ENCODE assay signal across 23 cellular contexts in the genomic region with DNA sequence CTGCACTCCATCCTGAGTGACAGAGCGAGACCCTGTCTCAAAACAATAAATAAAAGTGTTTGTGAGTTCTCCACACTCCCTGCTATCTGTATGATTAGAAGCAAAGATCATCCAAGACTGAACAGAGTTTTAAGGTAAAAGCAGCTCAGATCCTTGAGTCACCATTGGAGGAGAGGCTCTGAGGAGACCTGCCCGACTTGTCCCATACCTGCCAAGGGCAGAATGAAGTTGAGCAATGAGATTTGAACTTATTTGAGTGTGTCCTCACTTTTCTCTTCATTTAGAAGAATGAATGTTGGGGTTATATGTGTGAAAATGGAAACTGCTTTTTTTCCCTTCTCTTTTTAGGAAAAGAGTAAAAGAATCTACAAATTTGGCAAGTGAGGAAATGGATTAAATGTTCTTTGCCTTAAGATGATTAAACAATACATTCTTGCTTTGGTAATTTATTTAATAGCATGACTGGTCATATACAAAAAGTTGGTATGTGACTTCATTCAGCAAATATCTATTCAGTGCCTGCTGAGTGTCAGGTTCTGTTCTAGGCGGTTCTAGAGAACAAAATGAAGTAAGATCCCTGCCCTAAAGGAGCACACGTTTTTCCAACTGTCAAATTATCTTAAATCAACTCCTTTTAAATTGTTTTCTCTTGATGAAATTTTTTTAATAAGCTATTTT.
DNase-seq lines count a peak whose midpoint lies in the region; ATAC-seq and TF ChIP-seq lines count a peak whose summit lies in the region.
"Had no signal": no experiment of that assay in that cellular context is flagged by ENCODE, and none has a peak within 500 bp of the region (broad histone marks: within the 10 kb centered on the region; RNA-seq: fewer than 3 reads in every experiment).

No MANE protein-coding gene starts in this region.

- peak overlapping the region; percentile 82 for H2AK5ac ChIP-seq in neuronal stem cell (ENCODE audit: low read depth, low read length)

- WGBS in neuronal stem cell (ENCODE audit: extremely low coverage in 2 of 2, insufficient read length in 2 of 2, insufficient replicate concordance in 1 of 2), 2 donors = no CpG with 5 or more reads among the region's 4 CpGs

- peaks cover 35% of the 10 kb centered on the region for H3K4me1 Mint-ChIP-seq in progenitor cell of endocrine pancreas (ENCODE audit: low read depth)
- H3K4me1 Mint-ChIP-seq: CD14-positive monocyte; CD8-positive, alpha-beta memory T cell had no signal

- ATAC-seq in RWPE2 (ENCODE audit: low read depth) = peak; percentile 40; the same call in 1 of the 3 replicates
- ATAC-seq in esophagus mucosa = peak; percentile 77
- ATAC-seq in GM21723 (IDR thresholded peaks at IDR 0.05; ENCODE audit: unreplicated experiment) = no peak
- ATAC-seq: A549, GM23338, HCT116 had no signal

- no peak overlapping the region for H3K4me3 Mint-ChIP-seq in progenitor cell of endocrine pancreas (ENCODE audit: low read depth)
- H3K4me3 Mint-ChIP-seq: CD14-positive monocyte; CD4-positive, alpha-beta T cell; CD8-positive, alpha-beta memory T cell; GM23338; H9 had no signal

- H2BK5ac ChIP-seq in neuronal stem cell (ENCODE audit: low read length) = no peak overlapping the region

- no peaks in the 10 kb centered on the region for H3K79me1 ChIP-seq in neuronal stem cell (ENCODE audit: low read depth, low read length)

- H3K27ac Mint-ChIP-seq in progenitor cell of endocrine pancreas = peak overlapping the region; percentile 74
- H3K27ac Mint-ChIP-seq: CD14-positive monocyte; CD4-positive, alpha-beta T cell; CD8-positive, alpha-beta memory T cell; GM23338 had no signal

- no peak overlapping the region for H3K9ac ChIP-seq in neuronal stem cell (ENCODE audit: low read depth, low read length, poor library complexity)
- H3K9ac ChIP-seq: BLaER1 treated with 17β-estradiol and CSF1 and Interleukin-3, amounts not matched to agents 10 nM and 100 nM had no signal

- no peak overlapping the region for H3K23ac ChIP-seq in neuronal stem cell (ENCODE audit: low read depth, low read length, poor library complexity)

- H3K27me3 ChIP-seq in RWPE2 (ENCODE audit: insufficient read depth, poor library complexity, severe bottlenecking) (no peaks in the 10 kb centered on the region), neuronal stem cell (ENCODE audit: control insufficient read depth in 3 of 3, insufficient read depth in 3 of 3, low read depth in 1 of 3, low read length in 3 of 3) (no peaks in the 10 kb centered on the region)
- H3K27me3 ChIP-seq: BE2C; BLaER1 treated with 17β-estradiol and CSF1 and Interleukin-3, amounts not matched to agents 10 nM and 100 nM had no signal

- H2AFZ ChIP-seq in neuronal stem cell (ENCODE audit: low read length) = no peak overlapping the region
- H2AFZ ChIP-seq: GM23338 had no signal

- H2BK15ac ChIP-seq in neuronal stem cell (ENCODE audit: low read length) = no peak overlapping the region

- H3K4me3 ChIP-seq in RWPE2 (ENCODE audit: severe bottlenecking) (no peak overlapping the region), neuronal stem cell (ENCODE audit: low read length in 2 of 2) (no peak overlapping the region)
- H3K4me3 ChIP-seq: A549; BLaER1 treated with 17β-estradiol and CSF1 and Interleukin-3, amounts not matched to agents 10 nM and 100 nM; GM23338 had no signal

- H4K8ac ChIP-seq in neuronal stem cell (ENCODE audit: low read depth, low read length) = no peak overlapping the region

- no peak overlapping the region for H4K91ac ChIP-seq in neuronal stem cell (ENCODE audit: low read depth, low read length, poor library complexity)

- H3K9me3 Mint-ChIP-seq in progenitor cell of endocrine pancreas (ENCODE audit: low read depth) = no peaks in the 10 kb centered on the region
- H3K9me3 Mint-ChIP-seq: CD4-positive, alpha-beta T cell; GM23338; H9 had no signal

- H3K36me3 ChIP-seq in RWPE2 (ENCODE audit: low read depth) (no peaks in the 10 kb centered on the region), neuronal stem cell (replicated peaks in 1 of 2; ENCODE audit: control insufficient read depth in 2 of 2, insufficient read depth in 2 of 2, low read length in 2 of 2) (no peaks in the 10 kb centered on the region)
- H3K36me3 ChIP-seq: BE2C; BLaER1 treated with 17β-estradiol and CSF1 and Interleukin-3, amounts not matched to agents 10 nM and 100 nM had no signal

- H3K9me3 ChIP-seq in RWPE2 (ENCODE audit: severe bottlenecking) = no peaks in the 10 kb centered on the region
- no peaks in the 10 kb centered on the region for H3K9me3 ChIP-seq in neuronal stem cell (replicated peaks in 1 of 2; ENCODE audit: control insufficient read depth in 2 of 2, insufficient read depth in 1 of 2, low read depth in 1 of 2, low read length in 2 of 2)
- H3K9me3 ChIP-seq: A549; BE2C; BLaER1 treated with 17β-estradiol and CSF1 and Interleukin-3, amounts not matched to agents 10 nM and 100 nM had no signal

- no peak overlapping the region for H3K18ac ChIP-seq in neuronal stem cell (ENCODE audit: low read length)

- no peak overlapping the region for H3K27ac ChIP-seq in RWPE2 (ENCODE audit: poor library complexity, severe bottlenecking)
- no peak overlapping the region for H3K27ac ChIP-seq in neuronal stem cell (replicated peaks; ENCODE audit: low read length)
- H3K27ac ChIP-seq: A549; BLaER1 treated with 17β-estradiol and CSF1 and Interleukin-3, amounts not matched to agents 10 nM and 100 nM had no signal

- no peak overlapping the region for H3K14ac ChIP-seq in neuronal stem cell (ENCODE audit: low read length)

- no peaks in the 10 kb centered on the region for H3K27me3 Mint-ChIP-seq in progenitor cell of endocrine pancreas

- H3K4ac ChIP-seq in neuronal stem cell (ENCODE audit: low read length) = no peak overlapping the region

- H2BK12ac ChIP-seq in neuronal stem cell (ENCODE audit: low read length) = no peak overlapping the region

- TF ChIP-seq CTCF in RWPE2 (IDR thresholded peaks at IDR 0.05; ENCODE audit: poor library complexity, severe bottlenecking) (no peak), progenitor cell of endocrine pancreas (IDR thresholded peaks at IDR 0.05; ENCODE audit: unreplicated experiment) (no peak)

- H3K36me3 Mint-ChIP-seq in progenitor cell of endocrine pancreas (ENCODE audit: insufficient read depth) = peaks cover 1% of the 10 kb centered on the region
- H3K36me3 Mint-ChIP-seq: CD14-positive monocyte; CD8-positive, alpha-beta memory T cell had no signal

- DNase-seq in RWPE2 (ENCODE audit: low spot score) (no peak), neuronal stem cell (ENCODE audit: low spot score) (no peak), progenitor cell of endocrine pancreas (ENCODE audit: low spot score, unreplicated experiment) (no peak)
- DNase-seq in activated T-cell treated with anti-CD3 and anti-CD28 coated beads, Interleukin-2, amount 50 U/mL, for 1 hour = no peak
- DNase-seq in activated CD4-positive, alpha-beta T cell treated with anti-CD3 and anti-CD28 coated beads for 48 hours = no peak
- DNase-seq: 8988T; ACHN; AML-193; BE2C; CD4-positive, alpha-beta T cell; CD8-positive, alpha-beta memory T cell; DMS 273 treated with DMSO at 0.1 percent for 48 hours; DMS53; DMS79 treated with DMSO at 0.1 percent for 48 hours; GF-D8; H9 had no signal

- peaks cover 10% of the 10 kb centered on the region for H3K4me1 ChIP-seq in RWPE2 (ENCODE audit: insufficient read depth, poor library complexity, severe bottlenecking)
- peaks cover 0 to 2% of the 10 kb centered on the region in 2 donors for H3K4me1 ChIP-seq in neuronal stem cell (ENCODE audit: control insufficient read depth in 2 of 2, insufficient read depth in 1 of 2, low read depth in 1 of 2, low read length in 2 of 2)
- H3K4me1 ChIP-seq: BLaER1 treated with 17β-estradiol and CSF1 and Interleukin-3, amounts not matched to agents 10 nM and 100 nM had no signal

- no peak overlapping the region for H3K4me2 ChIP-seq in neuronal stem cell (ENCODE audit: insufficient read depth, low read length, poor library complexity, severe bottlenecking)
- H3K4me2 ChIP-seq: A549; BLaER1 treated with 17β-estradiol and CSF1 and Interleukin-3, amounts not matched to agents 10 nM and 100 nM; GM23338 had no signal

- H2BK120ac ChIP-seq in neuronal stem cell (ENCODE audit: low read depth, low read length) = no peak overlapping the region
